24 cellular contexts compared by ENCODE assay signal in the genomic region with DNA sequence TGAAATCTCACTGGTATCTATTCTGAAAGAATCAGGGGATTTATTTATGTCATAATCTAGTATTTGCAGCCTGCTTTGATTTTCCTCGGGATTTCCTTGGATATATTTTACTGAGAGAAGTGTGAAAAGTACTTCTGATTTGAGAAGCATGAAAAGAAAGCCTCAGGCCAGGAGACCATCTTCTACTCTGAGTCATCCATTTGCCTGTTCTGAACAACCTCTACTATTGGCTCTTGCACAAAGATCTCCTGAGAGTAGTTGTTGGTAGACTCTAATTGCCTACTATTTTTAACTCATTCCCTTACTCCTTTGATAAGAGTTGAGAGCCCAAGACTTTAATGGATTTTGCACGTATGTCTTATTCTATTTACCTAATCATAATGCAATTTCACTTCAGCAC.
DNase-seq lines count a peak whose midpoint lies in the region; ATAC-seq and TF ChIP-seq lines count a peak whose summit lies in the region.
"Had no signal": no experiment of that assay in that cellular context is flagged by ENCODE, and none has a peak within 500 bp of the region (broad histone marks: within the 10 kb centered on the region; RNA-seq: fewer than 3 reads in every experiment).

No MANE protein-coding gene starts in this region.

- no peak for TF ChIP-seq CTCF in GM10266 (IDR thresholded peaks at IDR 0.05; ENCODE audit: control insufficient read depth, insufficient read depth, low read depth, missing control alignments)

- no peak overlapping the region for H3K4me3 Mint-ChIP-seq in activated CD4-positive, alpha-beta T cell treated with anti-CD3 and anti-CD28 coated beads, Interleukin-2, amount 10 ng/mL, durations not matched to agents 24 days and 14 days
- H3K4me3 Mint-ChIP-seq: activated CD4-positive, alpha-beta memory T cell treated with anti-CD3 and anti-CD28 coated beads for 36 hours; activated T-cell treated with anti-CD3 and anti-CD28 coated beads, Interleukin-2, amount 50 U/mL, for 72 hours; brain; CD14-positive monocyte; T-helper 1 cell treated with Interleukin-12 subunit alpha and Interleukin-12 subunit beta and Interleukin-4 antibody, amounts not matched to agents 30 μg/mL and 1 μg/mL, for 36 hours had no signal

- no peaks in the 10 kb centered on the region for H3K36me3 Mint-ChIP-seq in activated CD4-positive, alpha-beta T cell treated with anti-CD3 and anti-CD28 coated beads, Interleukin-2, amount 10 ng/mL, durations not matched to agents 24 days and 14 days (ENCODE audit: low read depth)
- H3K36me3 Mint-ChIP-seq: activated CD4-positive, alpha-beta memory T cell treated with anti-CD3 and anti-CD28 coated beads for 36 hours; brain; CD14-positive monocyte had no signal

- H3K9me3 Mint-ChIP-seq in activated CD4-positive, alpha-beta T cell treated with anti-CD3 and anti-CD28 coated beads, Interleukin-2, amount 10 ng/mL, durations not matched to agents 24 days and 14 days, result peaks cover 15% of the 10 kb centered on the region
- H3K9me3 Mint-ChIP-seq: brain had no signal

- no peak overlapping the region for H3K27ac Mint-ChIP-seq in activated CD4-positive, alpha-beta T cell treated with anti-CD3 and anti-CD28 coated beads, Interleukin-2, amount 10 ng/mL, durations not matched to agents 24 days and 14 days
- H3K27ac Mint-ChIP-seq: activated CD4-positive, alpha-beta memory T cell treated with anti-CD3 and anti-CD28 coated beads for 36 hours; activated T-cell treated with anti-CD3 and anti-CD28 coated beads, Interleukin-2, amount 50 U/mL, for 72 hours; CD14-positive monocyte; T-helper 1 cell treated with Interleukin-12 subunit alpha and Interleukin-12 subunit beta and Interleukin-4 antibody, amounts not matched to agents 30 μg/mL and 1 μg/mL, for 36 hours had no signal

- no peaks in the 10 kb centered on the region for H3K27me3 Mint-ChIP-seq in activated CD4-positive, alpha-beta T cell treated with anti-CD3 and anti-CD28 coated beads, Interleukin-2, amount 10 ng/mL, durations not matched to agents 24 days and 14 days
- H3K27me3 Mint-ChIP-seq: activated CD4-positive, alpha-beta memory T cell treated with anti-CD3 and anti-CD28 coated beads for 36 hours; brain had no signal

- intact Hi-C loops in activated CD4-positive, alpha-beta T cell treated with anti-CD3 and anti-CD28 coated beads, Interleukin-2, amount 10 ng/mL, durations not matched to agents 24 days and 14 days (cut with micrococcal nuclease), result no loop called here

- H3K4me1 Mint-ChIP-seq in activated CD4-positive, alpha-beta T cell treated with anti-CD3 and anti-CD28 coated beads, Interleukin-2, amount 10 ng/mL, durations not matched to agents 24 days and 14 days, result no peaks in the 10 kb centered on the region
- H3K4me1 Mint-ChIP-seq: CD14-positive monocyte had no signal

- no peak for ATAC-seq in HG03442 (IDR thresholded peaks at IDR 0.05; ENCODE audit: unreplicated experiment)
- no peak for ATAC-seq in HG02610 (IDR thresholded peaks at IDR 0.05; ENCODE audit: unreplicated experiment)
- ATAC-seq: activated CD4-positive, CD25-positive, alpha-beta regulatory T cell treated with anti-CD3 and anti-CD28 coated beads, Interleukin-2, amount 50 U/mL, for 24 hours; activated T-cell treated with anti-CD3 and anti-CD28 coated beads, Interleukin-2, amount 50 U/mL, for 72 hours; left lobe of liver; stimulated activated naive CD8-positive, alpha-beta T cell treated with anti-CD3 and anti-CD28 coated beads, Interleukin-15, Interleukin-2, amounts not matched to agents 100 U/mL and 50 U/mL, for 24 hours had no signal

- DNase-seq in COLO829 (ENCODE audit: low spot score) (peak; percentile 47), NCI-H1436 (lab: John Stamatoyannopoulos, UW) (peak; percentile 4), astrocyte of the hippocampus (ENCODE audit: low read depth, low spot score) (peak; percentile 1), islet precursor cell (peak; percentile 65), GM10266 (ENCODE audit: extremely low spot score) (no peak)
- no peak for DNase-seq in activated CD4-positive, alpha-beta T cell treated with anti-CD3 and anti-CD28 coated beads, Interleukin-2, amount 10 ng/mL, durations not matched to agents 24 days and 14 days
- DNase-seq: activated CD4-positive, alpha-beta memory T cell treated with anti-CD3 and anti-CD28 coated beads for 36 hours; activated T-cell treated with anti-CD3 and anti-CD28 coated beads, Interleukin-2, amount 50 U/mL, for 72 hours; Calu3; DMS79; GF-D8; glutamatergic neuron; GM23248; NCI-H2081 treated with DMSO at 0.1 percent for 48 hours; NCI-H510A; SK-N-SH; stimulated activated naive CD8-positive, alpha-beta T cell treated with anti-CD3 and anti-CD28 coated beads, Interleukin-15, Interleukin-2, amounts not matched to agents 100 U/mL and 50 U/mL, for 24 hours had no signal

Comparison
In these comparisons a context has a peak if more than half of its experiments do, and no peak if none do; other contexts are left out.
1. DNase-seq: peak in COLO829 (single experiment), NCI-H1436 (single experiment), astrocyte of the hippocampus (single experiment) and islet precursor cell (single experiment); none in activated CD4-positive, alpha-beta T cell treated with anti-CD3 and anti-CD28 coated beads, Interleukin-2, amount 10 ng/mL, durations not matched to agents 24 days and 14 days (single experiment) and GM10266 (single experiment).